ENCODE assay signal across 8 cellular contexts in genomic region chr16:1782408-1783247, GRCh38.
DNase-seq lines count a peak whose midpoint lies in the region; ATAC-seq and TF ChIP-seq lines count a peak whose summit lies in the region.

Gene NUBP2 (plus strand): TSS chr16:1782960. CDS start chr16:1783021, 61 bp downstream.
Gene SPSB3 (minus strand): TSS chr16:1782571. CDS start chr16:1781483, 1,088 bp downstream.

- H3K4me1 Mint-ChIP-seq in activated naive CD4-positive, alpha-beta T cell treated with anti-CD3 and anti-CD28 coated beads, Interleukin-2, amount 50 U/mL, for 24 hours, result peaks cover 27% of the 10 kb centered on the region

- DNase-seq in GM06990 (ENCODE audit: extremely low read depth, insufficient read length) (peak; percentile 99), NCI-H1092 (lab: John Stamatoyannopoulos, UW) (peak; percentile 100), germinal center (ENCODE audit: low spot score) (peak; percentile 99), non-pigmented ciliary epithelial cell (ENCODE audit: low read depth) (peak; percentile 100), superior temporal gyrus (ENCODE audit: extremely low spot score) (peak; percentile 100)

- peaks cover 3% of the 10 kb centered on the region for H3K36me3 Mint-ChIP-seq in activated naive CD4-positive, alpha-beta T cell treated with anti-CD3 and anti-CD28 coated beads, Interleukin-2, amount 50 U/mL, for 24 hours

- peaks cover 10% of the 10 kb centered on the region for H3K36me3 ChIP-seq in GM06990 (ENCODE audit: control insufficient read depth, insufficient read depth, low read length)

- TF ChIP-seq CTCF in GM06990 (IDR thresholded peaks at IDR 0.05; ENCODE audit: insufficient read depth, low read length, poor library complexity, severe bottlenecking), result no peak

- no peaks in the 10 kb centered on the region for H3K9me3 Mint-ChIP-seq in activated naive CD4-positive, alpha-beta T cell treated with anti-CD3 and anti-CD28 coated beads, Interleukin-2, amount 50 U/mL, for 24 hours

- peak within 1 kb of the TSS; percentile 92 for H3K4me3 ChIP-seq in GM06990 (replicated peaks; ENCODE audit: low read depth, low read length)

- no peaks in the 10 kb centered on the region for H3K27me3 ChIP-seq in GM06990 (replicated peaks; ENCODE audit: control insufficient read depth, insufficient read depth, low read length)

- ATAC-seq in HG02588 (IDR thresholded peaks at IDR 0.05; ENCODE audit: unreplicated experiment), result peak; percentile 81
- peak; percentile 93 for ATAC-seq in SK-N-SH treated with all-trans-retinoic acid at 6 μM for 48 hours

- H3K27me3 Mint-ChIP-seq in activated naive CD4-positive, alpha-beta T cell treated with anti-CD3 and anti-CD28 coated beads, Interleukin-2, amount 50 U/mL, for 24 hours, result no peaks in the 10 kb centered on the region

- peak within 1 kb of the TSS; percentile 93 for H3K4me3 Mint-ChIP-seq in activated naive CD4-positive, alpha-beta T cell treated with anti-CD3 and anti-CD28 coated beads, Interleukin-2, amount 50 U/mL, for 24 hours

- H3K27ac Mint-ChIP-seq in activated naive CD4-positive, alpha-beta T cell treated with anti-CD3 and anti-CD28 coated beads, Interleukin-2, amount 50 U/mL, for 24 hours, result peak within 1 kb of the TSS; percentile 83

TF ChIP-seq in SK-N-SH treated with all-trans-retinoic acid at 6 μM for 48 hours, 23 proteins besides CTCF, POLR2A, EP300 and RAD21:
- TF ChIP-seq ZNF565 (CRISPR knock-in tag; conservative IDR thresholded peaks at IDR 0.05; ENCODE audit: low read depth) (no peak), SNAI2 (CRISPR knock-in tag; IDR thresholded peaks at IDR 0.05) (no peak), BACH2 (CRISPR knock-in tag; IDR thresholded peaks at IDR 0.05; ENCODE audit: borderline replicate concordance) (no peak), CSDC2 (CRISPR knock-in tag; IDR thresholded peaks at IDR 0.05) (no peak), ESRRG (CRISPR knock-in tag; IDR thresholded peaks at IDR 0.05) (no peak), TOX (CRISPR knock-in tag; IDR thresholded peaks at IDR 0.05; ENCODE audit: borderline replicate concordance) (no peak), PPARA (CRISPR knock-in tag; IDR thresholded peaks at IDR 0.05; ENCODE audit: borderline replicate concordance) (no peak), POU6F1 (CRISPR knock-in tag; IDR thresholded peaks at IDR 0.05; ENCODE audit: borderline replicate concordance, low read depth) (no peak), ISL1 (CRISPR knock-in tag; IDR thresholded peaks at IDR 0.05) (no peak), GLIS3 (CRISPR knock-in tag; IDR thresholded peaks at IDR 0.05) (no peak), RARB (CRISPR knock-in tag; IDR thresholded peaks at IDR 0.05) (no peak), ZFP3 (CRISPR knock-in tag; IDR thresholded peaks at IDR 0.05) (no peak), ARNTL (CRISPR knock-in tag; IDR thresholded peaks at IDR 0.05; ENCODE audit: borderline replicate concordance, low read depth) (no peak), CSRNP3 (CRISPR knock-in tag; IDR thresholded peaks at IDR 0.05) (no peak), ZNF8 (CRISPR knock-in tag; IDR thresholded peaks at IDR 0.05) (no peak), CREB5 (CRISPR knock-in tag; IDR thresholded peaks at IDR 0.05; ENCODE audit: low read depth) (no peak), ZFP30 (CRISPR knock-in tag; IDR thresholded peaks at IDR 0.05) (no peak), ZC3H10 (CRISPR knock-in tag; IDR thresholded peaks at IDR 0.05) (no peak)
- TF ChIP-seq, protein P1, sequence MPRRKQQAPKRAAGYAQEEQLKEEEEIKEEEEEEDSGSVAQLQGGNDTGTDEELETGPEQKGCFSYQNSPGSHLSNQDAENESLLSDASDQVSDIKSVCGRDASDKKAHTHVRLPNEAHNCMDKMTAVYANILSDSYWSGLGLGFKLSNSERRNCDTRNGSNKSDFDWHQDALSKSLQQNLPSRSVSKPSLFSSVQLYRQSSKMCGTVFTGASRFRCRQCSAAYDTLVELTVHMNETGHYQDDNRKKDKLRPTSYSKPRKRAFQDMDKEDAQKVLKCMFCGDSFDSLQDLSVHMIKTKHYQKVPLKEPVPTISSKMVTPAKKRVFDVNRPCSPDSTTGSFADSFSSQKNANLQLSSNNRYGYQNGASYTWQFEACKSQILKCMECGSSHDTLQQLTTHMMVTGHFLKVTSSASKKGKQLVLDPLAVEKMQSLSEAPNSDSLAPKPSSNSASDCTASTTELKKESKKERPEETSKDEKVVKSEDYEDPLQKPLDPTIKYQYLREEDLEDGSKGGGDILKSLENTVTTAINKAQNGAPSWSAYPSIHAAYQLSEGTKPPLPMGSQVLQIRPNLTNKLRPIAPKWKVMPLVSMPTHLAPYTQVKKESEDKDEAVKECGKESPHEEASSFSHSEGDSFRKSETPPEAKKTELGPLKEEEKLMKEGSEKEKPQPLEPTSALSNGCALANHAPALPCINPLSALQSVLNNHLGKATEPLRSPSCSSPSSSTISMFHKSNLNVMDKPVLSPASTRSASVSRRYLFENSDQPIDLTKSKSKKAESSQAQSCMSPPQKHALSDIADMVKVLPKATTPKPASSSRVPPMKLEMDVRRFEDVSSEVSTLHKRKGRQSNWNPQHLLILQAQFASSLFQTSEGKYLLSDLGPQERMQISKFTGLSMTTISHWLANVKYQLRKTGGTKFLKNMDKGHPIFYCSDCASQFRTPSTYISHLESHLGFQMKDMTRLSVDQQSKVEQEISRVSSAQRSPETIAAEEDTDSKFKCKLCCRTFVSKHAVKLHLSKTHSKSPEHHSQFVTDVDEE (CRISPR knock-in tag; IDR thresholded peaks at IDR 0.05), result no peak
- TF ChIP-seq, protein P2, sequence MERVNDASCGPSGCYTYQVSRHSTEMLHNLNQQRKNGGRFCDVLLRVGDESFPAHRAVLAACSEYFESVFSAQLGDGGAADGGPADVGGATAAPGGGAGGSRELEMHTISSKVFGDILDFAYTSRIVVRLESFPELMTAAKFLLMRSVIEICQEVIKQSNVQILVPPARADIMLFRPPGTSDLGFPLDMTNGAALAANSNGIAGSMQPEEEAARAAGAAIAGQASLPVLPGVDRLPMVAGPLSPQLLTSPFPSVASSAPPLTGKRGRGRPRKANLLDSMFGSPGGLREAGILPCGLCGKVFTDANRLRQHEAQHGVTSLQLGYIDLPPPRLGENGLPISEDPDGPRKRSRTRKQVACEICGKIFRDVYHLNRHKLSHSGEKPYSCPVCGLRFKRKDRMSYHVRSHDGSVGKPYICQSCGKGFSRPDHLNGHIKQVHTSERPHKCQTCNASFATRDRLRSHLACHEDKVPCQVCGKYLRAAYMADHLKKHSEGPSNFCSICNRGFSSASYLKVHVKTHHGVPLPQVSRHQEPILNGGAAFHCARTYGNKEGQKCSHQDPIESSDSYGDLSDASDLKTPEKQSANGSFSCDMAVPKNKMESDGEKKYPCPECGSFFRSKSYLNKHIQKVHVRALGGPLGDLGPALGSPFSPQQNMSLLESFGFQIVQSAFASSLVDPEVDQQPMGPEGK (CRISPR knock-in tag; IDR thresholded peaks at IDR 0.05; ENCODE audit: borderline replicate concordance), result no peak

Comparison
In these comparisons a context has a peak if more than half of its experiments do, and no peak if none do; other contexts are left out.
1. Peak in every context shown above with its lines: DNase-seq, ATAC-seq and H3K4me3 ChIP-seq.